27 cellular contexts compared by ENCODE assay signal in the genomic region with DNA sequence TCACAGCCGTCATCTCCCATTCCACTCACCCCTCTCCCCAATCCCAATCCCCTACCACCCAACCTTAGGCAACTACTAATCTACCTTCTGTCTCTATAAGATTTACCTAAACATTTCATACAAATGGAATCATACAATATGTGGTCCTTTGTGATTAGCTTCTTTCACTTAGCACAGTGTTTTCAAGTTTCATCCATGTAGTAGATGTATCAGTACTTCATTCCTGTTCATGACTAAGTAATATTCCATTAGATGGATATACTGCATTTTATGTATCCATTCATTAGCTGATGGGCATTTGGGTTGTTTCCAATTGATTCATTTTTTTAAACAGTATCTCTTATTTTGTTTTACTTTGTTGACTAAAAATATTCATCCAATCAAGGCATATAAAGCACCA.
"Had no signal": no experiment of that assay in that cellular context is flagged by ENCODE, and none has a peak within 500 bp of the region (broad histone marks: within the 10 kb centered on the region; RNA-seq: fewer than 3 reads in every experiment).

No MANE protein-coding gene starts in this region.

- H3K4me3 Mint-ChIP-seq: dendritic cell treated with granulocyte-macrophage colony-stimulating factor and Interleukin-4, amounts not matched to agents 40 ng/mL and 50 ng/mL, for 4 days; naive thymus-derived CD8-positive, alpha-beta T cell; nephron progenitor cell; stimulated activated naive B cell treated with anti-CD40 and anti-IgM and Interleukin-4, amounts not matched to agents 10 μg/mL and 1 μg/mL and 100 μg/mL, for 72 hours; stimulated activated naive CD8-positive, alpha-beta T cell treated with anti-CD3 and anti-CD28 coated beads, Interleukin-15, Interleukin-2, amounts not matched to agents 100 ng/mL and 50 ng/mL, for 24 hours had no signal

- FAIRE-seq: endothelial cell of umbilical vein, urothelium cell line had no signal

- ATAC-seq: foreskin keratinocyte; gastroesophageal sphincter; heart left ventricle; naive thymus-derived CD8-positive, alpha-beta T cell; psoas muscle; stimulated activated naive B cell treated with anti-CD40 and anti-IgM and Interleukin-4, amounts not matched to agents 10 μg/mL and 1 μg/mL and 100 μg/mL, for 72 hours had no signal

- H3K27ac Mint-ChIP-seq: dendritic cell treated with granulocyte-macrophage colony-stimulating factor and Interleukin-4, amounts not matched to agents 40 ng/mL and 50 ng/mL, for 4 days; naive thymus-derived CD8-positive, alpha-beta T cell; nephron progenitor cell; stimulated activated naive B cell treated with anti-CD40 and anti-IgM and Interleukin-4, amounts not matched to agents 10 μg/mL and 1 μg/mL and 100 μg/mL, for 72 hours; stimulated activated naive CD8-positive, alpha-beta T cell treated with anti-CD3 and anti-CD28 coated beads, Interleukin-15, Interleukin-2, amounts not matched to agents 100 ng/mL and 50 ng/mL, for 24 hours had no signal

- H3K9me3 ChIP-seq: colonic mucosa, esophagus muscularis mucosa, gastroesophageal sphincter, ovary, psoas muscle, thoracic aorta, tibial nerve, upper lobe of left lung had no signal

- DNase-seq: colonic mucosa; effector memory CD4-positive, alpha-beta T cell; foreskin keratinocyte; heart left ventricle; kidney; mesenchymal stem cell; naive thymus-derived CD8-positive, alpha-beta T cell; nephron progenitor cell; nucleus accumbens; ovary; posterior cingulate gyrus; psoas muscle; right cardiac atrium; stimulated activated CD4-positive, alpha-beta T cell treated with anti-CD3 and anti-CD28 coated beads, Interleukin-15, amount 100 ng/mL, for 24 hours; stimulated activated CD4-positive, alpha-beta T cell treated with anti-CD3 and anti-CD28 coated beads, Interleukin-2, amount 100 ng/mL, for 48 hours; stimulated activated naive B cell treated with anti-CD40 and anti-IgM and Interleukin-4, amounts not matched to agents 10 μg/mL and 1 μg/mL and 100 μg/mL, for 72 hours; upper lobe of left lung had no signal

- H3K4me3 ChIP-seq: colonic mucosa, esophagus muscularis mucosa, gastroesophageal sphincter, heart left ventricle, hepatocyte, ovary, psoas muscle, skin epidermis, thoracic aorta, tibial nerve, upper lobe of left lung had no signal

- H3K4me1 ChIP-seq: colonic mucosa, psoas muscle, tibial nerve, upper lobe of left lung had no signal

- H3K27me3 ChIP-seq: colonic mucosa, esophagus muscularis mucosa, foreskin keratinocyte, gastroesophageal sphincter, heart left ventricle, hepatocyte, ovary, tibial nerve, upper lobe of left lung had no signal

- H3K9me3 Mint-ChIP-seq: dendritic cell treated with granulocyte-macrophage colony-stimulating factor and Interleukin-4, amounts not matched to agents 40 ng/mL and 50 ng/mL, for 4 days had no signal

- H2AFZ ChIP-seq: hepatocyte had no signal

- H3K27ac ChIP-seq: colonic mucosa, esophagus muscularis mucosa, foreskin keratinocyte, gastroesophageal sphincter, hepatocyte, ovary, psoas muscle, skin epidermis, thoracic aorta, tibial nerve, upper lobe of left lung had no signal

- H3K36me3 ChIP-seq: colonic mucosa, esophagus muscularis mucosa, gastroesophageal sphincter, heart left ventricle, ovary, thoracic aorta, tibial nerve, upper lobe of left lung had no signal

- H3K4me1 Mint-ChIP-seq: naive thymus-derived CD8-positive, alpha-beta T cell; stimulated activated naive B cell treated with anti-CD40 and anti-IgM and Interleukin-4, amounts not matched to agents 10 μg/mL and 1 μg/mL and 100 μg/mL, for 72 hours had no signal

- H3K27me3 Mint-ChIP-seq: dendritic cell treated with granulocyte-macrophage colony-stimulating factor and Interleukin-4, amounts not matched to agents 40 ng/mL and 50 ng/mL, for 4 days; naive thymus-derived CD8-positive, alpha-beta T cell; stimulated activated naive B cell treated with anti-CD40 and anti-IgM and Interleukin-4, amounts not matched to agents 10 μg/mL and 1 μg/mL and 100 μg/mL, for 72 hours; stimulated activated naive CD8-positive, alpha-beta T cell treated with anti-CD3 and anti-CD28 coated beads, Interleukin-15, Interleukin-2, amounts not matched to agents 100 ng/mL and 50 ng/mL, for 24 hours had no signal

- H3K4me2 ChIP-seq: hepatocyte had no signal

- H3K36me3 Mint-ChIP-seq: naive thymus-derived CD8-positive, alpha-beta T cell; stimulated activated naive B cell treated with anti-CD40 and anti-IgM and Interleukin-4, amounts not matched to agents 10 μg/mL and 1 μg/mL and 100 μg/mL, for 72 hours had no signal
